8 cellular contexts compared by ENCODE assay signal in genomic region chr6:142886431-142887170, GRCh38. TPM values are rescaled to one million over a fixed set of nuclear protein-coding genes. Genes with fewer than 3 reads are reported as not detected.
DNase-seq lines count a peak whose midpoint lies in the region; ATAC-seq and TF ChIP-seq lines count a peak whose summit lies in the region.

No MANE protein-coding gene starts in this region.

- H4K8ac ChIP-seq in trophoblast cell (ENCODE audit: low read depth, low read length) = no peak overlapping the region

- no peak overlapping the region for H2AK5ac ChIP-seq in trophoblast cell (ENCODE audit: low read length)

- H3K36me3 ChIP-seq in DND-41 (ENCODE audit: insufficient read depth, low read length) (no peaks in the 10 kb centered on the region), trophoblast cell (ENCODE audit: control insufficient read depth in 1 of 2, insufficient read depth in 2 of 2, low read length in 2 of 2) (no peaks in the 10 kb centered on the region)

- no peak for DNase-seq in DND-41
- DNase-seq in RPMI8226 = peak; percentile 67
- DNase-seq in epithelial cell of prostate (ENCODE audit: low read depth, low spot score) = no peak
- DNase-seq in trophoblast cell = peak; percentile 26 to 81
- DNase-seq in stimulated activated CD4-positive, alpha-beta T cell treated with anti-CD3 and anti-CD28 coated beads, Interleukin-12 subunit alpha, Interleukin-12 subunit beta, amount 100 ng/mL, for 4 hours = no peak
- DNase-seq in NCI-H1436 treated with DMSO at 0.1 percent for 48 hours (lab: John Stamatoyannopoulos, UW) = no peak

- no peaks in the 10 kb centered on the region for H3K79me1 ChIP-seq in trophoblast cell (ENCODE audit: low read length)

- no peaks in the 10 kb centered on the region for H3K9me3 ChIP-seq in DND-41 (ENCODE audit: insufficient read depth, low read length, severe bottlenecking)
- no peaks in the 10 kb centered on the region for H3K9me3 ChIP-seq in trophoblast cell (ENCODE audit: insufficient read depth, low read depth, low read length)

- H2BK120ac ChIP-seq in trophoblast cell (ENCODE audit: insufficient read depth, low read length, poor library complexity) = no peak overlapping the region

- no peaks in the 10 kb centered on the region for H3K79me2 ChIP-seq in DND-41 (ENCODE audit: insufficient read depth, low read length)
- no peaks in the 10 kb centered on the region for H3K79me2 ChIP-seq in trophoblast cell (ENCODE audit: control insufficient read depth, insufficient read depth, low read length, poor library complexity)

- H3K23ac ChIP-seq in trophoblast cell (ENCODE audit: low read length) = no peak overlapping the region

- peak; percentile 49 for TF ChIP-seq CTCF in DND-41 (IDR thresholded peaks at IDR 0.05; ENCODE audit: borderline replicate concordance, extremely low read depth, low read length, poor library complexity, severe bottlenecking)

- H2AFZ ChIP-seq in DND-41 (ENCODE audit: low read depth, low read length) = no peak overlapping the region
- H2AFZ ChIP-seq in trophoblast cell (ENCODE audit: insufficient read depth, low read length, poor library complexity) = no peak overlapping the region

- H3K4me2 ChIP-seq in DND-41 (ENCODE audit: insufficient read depth, low read length) (no peak overlapping the region), trophoblast cell (ENCODE audit: low read length) (no peak overlapping the region)

- H3K4ac ChIP-seq in trophoblast cell (ENCODE audit: low read depth, low read length) = no peak overlapping the region

- no peak overlapping the region for H4K12ac ChIP-seq in trophoblast cell (ENCODE audit: low read depth, low read length)

- H3K27ac ChIP-seq in DND-41 (ENCODE audit: low read length) = no peak overlapping the region
- peak overlapping the region; percentile 67 for H3K27ac ChIP-seq in epithelial cell of prostate
- no peak overlapping the region for H3K27ac ChIP-seq in trophoblast cell (ENCODE audit: low read depth, low read length)

- ATAC-seq in DND-41 (ENCODE audit: insufficient read depth, low read depth) = peak; percentile 64
- ATAC-seq in GM19351 (IDR thresholded peaks at IDR 0.05; ENCODE audit: unreplicated experiment) = peak; percentile 75
- peak; percentile 78 for ATAC-seq in HG03280 (IDR thresholded peaks at IDR 0.05; ENCODE audit: unreplicated experiment)

- no CpG with 5 or more reads among the region's 4 CpGs for WGBS in trophoblast cell (ENCODE audit: extremely low coverage, insufficient coverage, insufficient read length)

- no peak overlapping the region for H4K91ac ChIP-seq in trophoblast cell (ENCODE audit: low read depth, low read length)

- H2BK12ac ChIP-seq in trophoblast cell (ENCODE audit: low read length) = no peak overlapping the region

- no peaks in the 10 kb centered on the region for H4K20me1 ChIP-seq in DND-41 (ENCODE audit: insufficient read depth, low read length)

- no peak overlapping the region for H3K18ac ChIP-seq in trophoblast cell (ENCODE audit: low read length)

- no peak overlapping the region for H3K4me3 ChIP-seq in DND-41 (ENCODE audit: low read depth in 1 of 2, low read length in 2 of 2)
- H3K4me3 ChIP-seq in trophoblast cell (ENCODE audit: low read depth, low read length) = no peak overlapping the region

- H3K4me1 ChIP-seq in DND-41 (ENCODE audit: insufficient read depth, low read length) (peaks cover 18% of the 10 kb centered on the region), trophoblast cell (ENCODE audit: control insufficient read depth in 1 of 2, insufficient read depth in 2 of 2, low read length in 2 of 2) (peaks cover 0 to 7% of the 10 kb centered on the region in 2 experiments)

- H3K9ac ChIP-seq in DND-41 (ENCODE audit: low read depth, low read length) (no peak overlapping the region), trophoblast cell (ENCODE audit: low read length) (no peak overlapping the region)

- H3K14ac ChIP-seq in trophoblast cell (ENCODE audit: low read length) = no peak overlapping the region

- no peak overlapping the region for H2BK5ac ChIP-seq in trophoblast cell (ENCODE audit: low read depth, low read length, poor library complexity)

- H3K27me3 ChIP-seq in DND-41 (ENCODE audit: insufficient read depth, low read length, poor library complexity) (no peaks in the 10 kb centered on the region), trophoblast cell (ENCODE audit: insufficient read depth, low read length) (no peaks in the 10 kb centered on the region)

RNA-seq across cellular contexts. Expression of gene HIVEP2, which starts 58.4 kb away (rescaled TPM):
- polyA plus RNA-seq in trophoblast cell (2013) = 4.3 and 4.6 TPM in 2 replicates

Comparison
In these comparisons a context has a peak if more than half of its experiments do, and no peak if none do; other contexts are left out.
1. DNase-seq: peak in RPMI8226 (single experiment) and trophoblast cell (2 of 2); none in DND-41 (single experiment), epithelial cell of prostate (single experiment), stimulated activated CD4-positive, alpha-beta T cell treated with anti-CD3 and anti-CD28 coated beads, Interleukin-12 subunit alpha, Interleukin-12 subunit beta, amount 100 ng/mL, for 4 hours (single experiment) and NCI-H1436 treated with DMSO at 0.1 percent for 48 hours (single experiment).
2. Peak in every context shown above with its lines, with median percentiles within 50 percentile points of each other: ATAC-seq.